ENCODE assay signal across 21 cellular contexts in the genomic region with DNA sequence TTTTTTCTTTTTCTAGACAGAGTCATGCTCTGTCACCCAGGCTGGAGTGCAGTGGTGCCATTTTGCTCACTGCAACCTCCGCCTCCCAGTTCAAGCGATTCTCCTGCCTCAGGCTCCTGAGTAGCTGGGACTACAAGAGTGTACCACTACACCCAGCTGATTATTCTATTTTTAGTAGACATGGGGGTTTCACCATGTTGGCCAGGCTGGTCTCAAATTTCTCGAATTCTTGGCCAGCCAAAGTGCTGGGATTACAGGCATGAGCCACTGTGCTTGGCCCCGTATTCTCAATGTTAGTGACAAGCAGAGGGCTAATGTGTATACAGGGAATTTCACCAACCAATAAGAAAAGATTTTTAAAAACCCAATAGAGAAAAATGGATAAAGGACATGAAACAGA. TPM values are rescaled to one million over a fixed set of nuclear protein-coding genes. Genes with fewer than 3 reads are reported as not detected.
A peak's percentile ranks its signal among the peaks of the same experiment; 100 is the strongest.
DNase-seq lines count a peak whose midpoint lies in the region; ATAC-seq and TF ChIP-seq lines count a peak whose summit lies in the region.
"Had no signal": no experiment of that assay in that cellular context is flagged by ENCODE, and none has a peak within 500 bp of the region (broad histone marks: within the 10 kb centered on the region; RNA-seq: fewer than 3 reads in every experiment).

No MANE protein-coding gene starts in this region.

- H3K4me3 Mint-ChIP-seq in HFFc6 (no peak overlapping the region), CD14-positive monocyte (no peak overlapping the region)
- H3K4me3 Mint-ChIP-seq: GM23338 had no signal

- H3K27me3 ChIP-seq in SJCRH30 (no peaks in the 10 kb centered on the region), right cardiac atrium (ENCODE audit: control insufficient read depth, insufficient read depth) (no peaks in the 10 kb centered on the region), thyroid gland (no peaks in the 10 kb centered on the region)
- H3K27me3 ChIP-seq: MG63 had no signal

- intact Hi-C loops in Right ventricle myocardium superior (cut with DNase I) = no loop called here
- intact Hi-C loops in right cardiac atrium (cut with DNase I) = no loop called here
- intact Hi-C loops in thyroid gland (cut with DNase I) = no loop called here
- intact Hi-C loops in CD14-positive monocyte (cut with micrococcal nuclease) = no loop called here

- ATAC-seq in Right ventricle myocardium superior (ENCODE audit: poor library complexity) = peak; percentile 87
- peak; percentile 62 to 66 for ATAC-seq in right cardiac atrium
- ATAC-seq: GM23338 had no signal

- peaks cover 5% of the 10 kb centered on the region for H3K4me1 ChIP-seq in SJCRH30
- peaks cover 3% of the 10 kb centered on the region for H3K4me1 ChIP-seq in right cardiac atrium (ENCODE audit: control insufficient read depth, insufficient read depth, low read length)
- H3K4me1 ChIP-seq in thyroid gland = no peaks in the 10 kb centered on the region

- DNase-seq in SJCRH30 = peak; percentile 17 to 49
- DNase-seq in Right ventricle myocardium superior = no peak
- no peak for DNase-seq in right cardiac atrium
- peak; percentile 12 to 21 for DNase-seq in thyroid gland
- no peak for DNase-seq in HFFc6
- no peak for DNase-seq in CD14-positive monocyte (ENCODE audit: low spot score)
- DNase-seq in Ammon's horn (ENCODE audit: low spot score) = no peak
- DNase-seq: ACHN, AML-193, Calu3, EL, HCEC 1CT, Kasumi-1, MG63, NCI-H1048, NCI-H1436, NCI-H1930, NCI-H345, NCI-H524 treated with DMSO at 0.1 percent for 48 hours, PC-9 had no signal

- H3K27ac Mint-ChIP-seq in HFFc6 (no peak overlapping the region), CD14-positive monocyte (no peak overlapping the region)
- H3K27ac Mint-ChIP-seq: GM23338 had no signal

- H3K36me3 ChIP-seq in SJCRH30 = no peaks in the 10 kb centered on the region
- no peaks in the 10 kb centered on the region for H3K36me3 ChIP-seq in thyroid gland

- H3K9me3 ChIP-seq in SJCRH30 (replicated peaks) (no peaks in the 10 kb centered on the region), right cardiac atrium (ENCODE audit: control insufficient read depth, low read length) (no peaks in the 10 kb centered on the region), thyroid gland (no peaks in the 10 kb centered on the region)
- H3K9me3 ChIP-seq: MG63 had no signal

- H3K27ac ChIP-seq in SJCRH30 (no peak overlapping the region), right cardiac atrium (ENCODE audit: low read length) (peak overlapping the region; percentile 52), thyroid gland (no peak overlapping the region)
- H3K27ac ChIP-seq: PC-9 had no signal

- H3K36me3 Mint-ChIP-seq in HFFc6 (ENCODE audit: low read depth) (no peaks in the 10 kb centered on the region; the same call in none of the 2 replicates), CD14-positive monocyte (peaks cover 35 to 47% of the 10 kb centered on the region in 2 donors)

- TF ChIP-seq CTCF in thyroid gland (IDR thresholded peaks at IDR 0.05) = no peak
- TF ChIP-seq CTCF in HFFc6 (IDR thresholded peaks at IDR 0.05) = no peak
- no peak for TF ChIP-seq CTCF in CD14-positive monocyte (IDR thresholded peaks at IDR 0.05)

- H3K9me3 Mint-ChIP-seq in HFFc6 = no peaks in the 10 kb centered on the region
- peaks cover 0 to 2% (median 0%) of the 10 kb centered on the region in 7 donors for H3K9me3 Mint-ChIP-seq in CD14-positive monocyte
- H3K9me3 Mint-ChIP-seq: GM23338 had no signal

- H3K4me3 ChIP-seq in SJCRH30 = no peak overlapping the region
- no peak overlapping the region for H3K4me3 ChIP-seq in right cardiac atrium (ENCODE audit: low read length)
- H3K4me3 ChIP-seq in thyroid gland (replicated peaks in 1 of 3) = no peak overlapping the region
- H3K4me3 ChIP-seq: GM23338, MG63, PC-9 had no signal

- H3K4me1 Mint-ChIP-seq in HFFc6 (ENCODE audit: low read depth) (0 out of 2 replicates have a peak, but pooled peaks cover 1% of the 10 kb centered on the region), CD14-positive monocyte (peaks cover 37% of the 10 kb centered on the region)
- H3K4me1 Mint-ChIP-seq: GM23338 had no signal

- WGBS in right cardiac atrium = 56% methylated on average over 4 of the region's 4 CpGs
- 63 to 82% methylated on average over 4 of the region's 4 CpGs for WGBS in thyroid gland, 2 donors

- H3K27me3 Mint-ChIP-seq in HFFc6 (ENCODE audit: insufficient read depth) = no peaks in the 10 kb centered on the region; the same call in 1 of the 2 replicates
- peaks cover 0 to 4% (median 0%) of the 10 kb centered on the region in 3 donors for H3K27me3 Mint-ChIP-seq in CD14-positive monocyte (ENCODE audit: low read depth in 3 of 3)

- no peak for TF ChIP-seq POLR2A in thyroid gland (IDR thresholded peaks at IDR 0.05)

RNA-seq across cellular contexts. Expression of a gene that starts 8.4 kb away (rescaled TPM):
- total RNA-seq in SJCRH30 (2014; rRNA removed; shearing (Covaris generic)) = 2.9 and 4.1 TPM in 2 replicates
- total RNA-seq in Right ventricle myocardium superior (40.2 TPM), right cardiac atrium (10 to 100 TPM; 48.4 to 54.3 (median 51.4) TPM), thyroid gland (10 to 100 TPM; 21.0 to 51.5 (median 44.3) TPM)
- polyA plus RNA-seq in right cardiac atrium (33.7 TPM), CD14-positive monocyte (10 to 100 TPM in 1 of 2 donors, 1 to 10 TPM in 1; 8.8 to 12.4 TPM)
- 10 to 100 TPM; 49.8 to 64.3 (median 54.6) TPM for total RNA-seq in HFFc6 (2021; fragmentation: NEBNext Ultra II Directional; extraction: Animal tissue kit (Norgen Biotek cat#: 25700))

RNA-seq across cellular contexts. Expression of a gene that starts 31.9 kb away (rescaled TPM):
- total RNA-seq in SJCRH30 (2014; rRNA removed; shearing (Covaris generic)) = 8.1 and 9.6 TPM in 2 replicates
- total RNA-seq in Right ventricle myocardium superior = 12.3 TPM
- total RNA-seq in right cardiac atrium = 10 to 100 TPM; 11.6 to 16.0 (median 14.0) TPM
- polyA plus RNA-seq in right cardiac atrium = 10.8 TPM
- 10 to 100 TPM; 23.3 to 50.5 (median 30.7) TPM for total RNA-seq in thyroid gland
- 1 to 10 TPM; 5.8 to 6.7 (median 6.3) TPM for total RNA-seq in HFFc6 (2021; fragmentation: NEBNext Ultra II Directional; extraction: Animal tissue kit (Norgen Biotek cat#: 25700))
- polyA plus RNA-seq in CD14-positive monocyte = 10 to 100 TPM; 21.6 to 32.4 TPM

RNA-seq across cellular contexts. Expression of a gene that starts 36.9 kb away (rescaled TPM):
- not detected in 2 replicates for total RNA-seq in SJCRH30 (2014; rRNA removed; shearing (Covaris generic))
- total RNA-seq in Right ventricle myocardium superior (not detected), right cardiac atrium (under 1 TPM in 3 of 4 donors, not detected in 1; 0.26 to 0.58 (median 0.34) TPM), thyroid gland (1 to 10 TPM in 1 of 4 donors, under 1 TPM in 1, not detected in 2; 0.33 to 1.4 TPM)
- polyA plus RNA-seq in right cardiac atrium (0.52 TPM), CD14-positive monocyte (1 to 10 TPM in 1 of 2 donors, under 1 TPM in 1; 0.89 to 1.1 TPM)
- not detected for total RNA-seq in HFFc6 (2021; fragmentation: NEBNext Ultra II Directional; extraction: Animal tissue kit (Norgen Biotek cat#: 25700))
- total RNA-seq: GM23338, PC-9 had no signal

RNA-seq across cellular contexts. Expression of a gene that starts 55.4 kb away (rescaled TPM):
- total RNA-seq in SJCRH30 (2014; rRNA removed; shearing (Covaris generic)) = 1.5 and 1.9 TPM in 2 replicates
- total RNA-seq in Right ventricle myocardium superior (6.3 TPM), right cardiac atrium (1 to 10 TPM; 4.2 to 9.5 (median 5.7) TPM), thyroid gland (10 to 100 TPM; 13.6 to 42.2 (median 27.5) TPM)
- polyA plus RNA-seq in right cardiac atrium (8.0 TPM), CD14-positive monocyte (10 to 100 TPM in 1 of 2 donors, 1 to 10 TPM in 1; 6.5 to 10.0 TPM)
- 10 to 100 TPM in 4 of 6 experiments, 1 to 10 TPM in 2; 8.5 to 11.6 (median 10.4) TPM for total RNA-seq in HFFc6 (2021; fragmentation: NEBNext Ultra II Directional; extraction: Animal tissue kit (Norgen Biotek cat#: 25700))
- total RNA-seq: GM23338 had no signal
- polyA plus RNA-seq: GM23338 had no signal

Comparison
In these comparisons a context has a peak if more than half of its experiments do, and no peak if none do; other contexts are left out.
1. DNase-seq: peak in SJCRH30 (2 of 2) and thyroid gland (2 of 2); none in Right ventricle myocardium superior (single experiment), right cardiac atrium (0 of 3), HFFc6 (single experiment), CD14-positive monocyte (single experiment) and Ammon's horn (single experiment).